Comparison of ENCODE assay signal across 13 cellular contexts in genomic region chr5:39503148-39503547, GRCh38.
DNase-seq lines count a peak whose midpoint lies in the region; ATAC-seq and TF ChIP-seq lines count a peak whose summit lies in the region.
"Had no signal": no experiment of that assay in that cellular context is flagged by ENCODE, and none has a peak within 500 bp of the region (broad histone marks: within the 10 kb centered on the region; RNA-seq: fewer than 3 reads in every experiment).

No MANE protein-coding gene starts in this region.

- no peaks in the 10 kb centered on the region for H3K36me3 ChIP-seq in stomach

- WGBS in stomach, 5 donors = 52 to 78% (median 69%) methylated on average over 1 of the region's 1 CpG

- DNase-seq in LHCN-M2 (ENCODE audit: low read depth) (peak; percentile 92), choroid plexus epithelial cell (ENCODE audit: low read depth) (peak; percentile 88), left lobe of liver (ENCODE audit: low spot score) (no peak), stomach (peak; percentile 26), NCI-H1694 treated with DMSO at 0.1 percent for 48 hours (lab: John Stamatoyannopoulos, UW) (no peak), GM13977 (ENCODE audit: low spot score) (no peak)
- DNase-seq: activated CD8-positive, alpha-beta T cell treated with anti-CD3 and anti-CD28 coated beads, Interleukin-2, amount 10 ng/mL, durations not matched to agents 7 days and 5 days; caudate nucleus; CD4-positive, alpha-beta memory T cell had no signal

- H3K9me3 ChIP-seq in stomach = no peaks in the 10 kb centered on the region

- H3K4me1 ChIP-seq in stomach = peaks cover 0 to 11% (median 4%) of the 10 kb centered on the region in 4 donors

- intact Hi-C loops in stomach (cut with DNase I; ENCODE audit: low total_unique reads) = no loop called here

- H3K4me3 ChIP-seq in choroid plexus epithelial cell (ENCODE audit: low read depth, low read length) (no peak overlapping the region), stomach (no peak overlapping the region)

- TF ChIP-seq CTCF in choroid plexus epithelial cell (conservative IDR thresholded peaks at IDR 0.05; ENCODE audit: low read depth, low read length) (no peak), stomach (IDR thresholded peaks at IDR 0.05) (no peak), GM13977 (IDR thresholded peaks at IDR 0.05; ENCODE audit: extremely low read depth, insufficient read depth, missing control alignments) (no peak)

- in situ Hi-C loops in GM13977 (cut with MboI; ENCODE audit: low pct_unique_long_range_greater_than_20kb, low sequenced_read_pairs, unreplicated experiment) = no loop called here

- peak overlapping the region in 3 of 5 donors; percentile 60 to 63 (median 63) for H3K27ac ChIP-seq in stomach

- no peak for TF ChIP-seq EP300 in stomach (IDR thresholded peaks at IDR 0.05)

- peak; percentile 44 for ATAC-seq in left lobe of liver
- no peak for ATAC-seq in HG03175 (IDR thresholded peaks at IDR 0.05; ENCODE audit: unreplicated experiment)
- no peak for ATAC-seq in GM18520 (IDR thresholded peaks at IDR 0.05; ENCODE audit: unreplicated experiment)
- ATAC-seq: activated CD8-positive, alpha-beta T cell treated with anti-CD3 and anti-CD28 coated beads, Interleukin-2, amount 10 ng/mL, durations not matched to agents 7 days and 5 days; HCT116; Panc1 had no signal

- no peak for TF ChIP-seq POLR2A in stomach (IDR thresholded peaks at IDR 0.05)

- H3K27me3 ChIP-seq in stomach = no peaks in the 10 kb centered on the region

Comparison
In these comparisons a context has a peak if more than half of its experiments do, and no peak if none do; other contexts are left out.
1. DNase-seq: peak in LHCN-M2 (single experiment), choroid plexus epithelial cell (single experiment) and stomach (single experiment); none in left lobe of liver (single experiment), NCI-H1694 treated with DMSO at 0.1 percent for 48 hours (single experiment) and GM13977 (single experiment).